ENCODE assay signal across 9 cellular contexts in genomic region chr10:93386496-93387369, GRCh38.
DNase-seq lines count a peak whose midpoint lies in the region; ATAC-seq and TF ChIP-seq lines count a peak whose summit lies in the region.
"Had no signal": no experiment of that assay in that cellular context is flagged by ENCODE, and none has a peak within 500 bp of the region (broad histone marks: within the 10 kb centered on the region; RNA-seq: fewer than 3 reads in every experiment).

No MANE protein-coding gene starts in this region.

- no peaks in the 10 kb centered on the region for H3K4me1 ChIP-seq in endodermal cell (ENCODE audit: control insufficient read depth, insufficient read depth, low read length)
- no peaks in the 10 kb centered on the region for H3K4me1 ChIP-seq in parathyroid adenoma

- no peak overlapping the region for H3K4me3 ChIP-seq in endodermal cell (ENCODE audit: low read length)
- no peak overlapping the region for H3K4me3 ChIP-seq in parathyroid adenoma (ENCODE audit: low read depth, low read length)

- peak; percentile 31 for TF ChIP-seq CTCF in endodermal cell (conservative IDR thresholded peaks at IDR 0.05)
- no peak for TF ChIP-seq CTCF in parathyroid adenoma (IDR thresholded peaks at IDR 0.05)

- H3K4me1 Mint-ChIP-seq in endodermal cell: peaks cover 10% of the 10 kb centered on the region

- no peak overlapping the region for H2AFZ ChIP-seq in parathyroid adenoma

- H3K79me2 ChIP-seq in parathyroid adenoma: no peaks in the 10 kb centered on the region

- no peak overlapping the region for H3K4me2 ChIP-seq in parathyroid adenoma (ENCODE audit: low read length)

- H3K9me3 ChIP-seq in endodermal cell (ENCODE audit: control insufficient read depth, low read length) (no peaks in the 10 kb centered on the region), parathyroid adenoma (ENCODE audit: control insufficient read depth, low read length) (no peaks in the 10 kb centered on the region)

- no peaks in the 10 kb centered on the region for H3K27me3 ChIP-seq in endodermal cell (ENCODE audit: control insufficient read depth, insufficient read depth, low read length, poor library complexity, severe bottlenecking)
- no peaks in the 10 kb centered on the region for H3K27me3 ChIP-seq in parathyroid adenoma (ENCODE audit: control insufficient read depth, insufficient read depth, low read length)

- H3K36me3 ChIP-seq in endodermal cell (ENCODE audit: control insufficient read depth, insufficient read depth, low read length) (peaks cover 76% of the 10 kb centered on the region), parathyroid adenoma (ENCODE audit: control insufficient read depth, insufficient read depth, low read length) (no peaks in the 10 kb centered on the region)

- DNase-seq in EH (ENCODE audit: low read depth) (peak; percentile 71), NOMO-1 treated with dmso at 0.1 percent for 144 hours (lab: John Stamatoyannopoulos, UW; ENCODE audit: unreplicated experiment) (peak; percentile 60), endodermal cell (no peak), HuH-7.5 (ENCODE audit: low spot score) (no peak)
- DNase-seq: cortex of kidney had no signal

- H3K36me3 Mint-ChIP-seq in endodermal cell (ENCODE audit: low read depth): peaks cover 32% of the 10 kb centered on the region

- H3K9ac ChIP-seq in endodermal cell (ENCODE audit: extremely low read depth, low read length, poor library complexity, severe bottlenecking) (no peak overlapping the region), parathyroid adenoma (no peak overlapping the region)

- no peak overlapping the region for H3K4me3 Mint-ChIP-seq in endodermal cell

- H3K9me3 Mint-ChIP-seq in endodermal cell: no peaks in the 10 kb centered on the region

- no peak overlapping the region for H3K27ac ChIP-seq in endodermal cell (ENCODE audit: low read depth, low read length)
- peak overlapping the region; percentile 13 for H3K27ac ChIP-seq in parathyroid adenoma

- H3K27me3 Mint-ChIP-seq in endodermal cell (ENCODE audit: insufficient read depth): no peaks in the 10 kb centered on the region

- H3K27ac Mint-ChIP-seq in endodermal cell: no peak overlapping the region

- ATAC-seq in HG03565 (IDR thresholded peaks at IDR 0.05; ENCODE audit: unreplicated experiment) (no peak), HG03175 (IDR thresholded peaks at IDR 0.05; ENCODE audit: unreplicated experiment) (no peak), HG03378 (IDR thresholded peaks at IDR 0.05; ENCODE audit: unreplicated experiment) (no peak)

- 90 to 92% methylated on average over 13 to 15 of the region's 15 CpGs for WGBS in endodermal cell (ENCODE audit: insufficient coverage in 1 of 2, insufficient read length in 1 of 2), 2 experiments

Comparison
In these comparisons a context has a peak if more than half of its experiments do, and no peak if none do; other contexts are left out.
1. DNase-seq: peak in EH (single experiment) and NOMO-1 treated with dmso at 0.1 percent for 144 hours (single experiment); none in endodermal cell (single experiment) and HuH-7.5 (single experiment).